In genomic region chr16:56861092-56861610, GRCh38 we compare ENCODE assay signal across 10 cellular contexts. TPM values are rescaled to one million over a fixed set of nuclear protein-coding genes. Genes with fewer than 3 reads are reported as not detected.
DNase-seq lines count a peak whose midpoint lies in the region; ATAC-seq, FAIRE-seq and TF ChIP-seq lines count a peak whose summit lies in the region.
"Had no signal": no experiment of that assay in that cellular context is flagged by ENCODE, and none has a peak within 500 bp of the region (broad histone marks: within the 10 kb centered on the region; RNA-seq: fewer than 3 reads in every experiment).

No MANE protein-coding gene starts in this region.

- peak; percentile 81 for DNase-seq in BE2C
- DNase-seq in SK-N-SH, result peak; percentile 82
- DNase-seq in kidney, result no peak
- DNase-seq in cerebellum (ENCODE audit: low spot score), result no peak
- DNase-seq: left ventricle myocardium superior, NCI-H748 treated with DMSO at 0.1 percent for 48 hours had no signal

- TF ChIP-seq CTCF in BE2C (IDR thresholded peaks at IDR 0.05; ENCODE audit: low read depth, low read length) (no peak), SK-N-SH (IDR thresholded peaks at IDR 0.05) (no peak), kidney (IDR thresholded peaks at IDR 0.05; ENCODE audit: borderline replicate concordance, extremely low read depth, insufficient read depth) (no peak)

- H4K20me1 ChIP-seq in SK-N-SH (ENCODE audit: insufficient read depth), result no peaks in the 10 kb centered on the region

- H3K9me3 ChIP-seq in BE2C, result no peaks in the 10 kb centered on the region
- H3K9me3 ChIP-seq in SK-N-SH, result no peaks in the 10 kb centered on the region
- H3K9me3 ChIP-seq in kidney (ENCODE audit: control insufficient read depth in 1 of 2, low read length in 2 of 2), result no peaks in the 10 kb centered on the region

- H3K36me3 ChIP-seq in BE2C, result no peaks in the 10 kb centered on the region
- H3K36me3 ChIP-seq in SK-N-SH (replicated peaks in 1 of 2; ENCODE audit: control insufficient read depth in 1 of 2, insufficient read depth in 2 of 2, low read length in 1 of 2), result no peaks in the 10 kb centered on the region
- H3K36me3 ChIP-seq in kidney (ENCODE audit: control insufficient read depth in 1 of 2, insufficient read depth in 2 of 2, low read length in 2 of 2), result no peaks in the 10 kb centered on the region

- H3K27me3 ChIP-seq in BE2C (no peaks in the 10 kb centered on the region), SK-N-SH (ENCODE audit: insufficient read depth) (no peaks in the 10 kb centered on the region)

- H3K4me1 ChIP-seq in BE2C (peaks cover 9% of the 10 kb centered on the region), SK-N-SH (ENCODE audit: control insufficient read depth in 1 of 2, insufficient read depth in 2 of 2, low read depth in 1 of 2, low read length in 1 of 2) (peaks cover 0 to 30% of the 10 kb centered on the region in 2 experiments; a peak in 1 of 4 replicates), kidney (ENCODE audit: control insufficient read depth in 1 of 2, insufficient read depth in 1 of 2, low read depth in 1 of 2, low read length in 2 of 2) (peaks cover 15 to 22% of the 10 kb centered on the region in 2 donors)

- no peaks in the 10 kb centered on the region for H3K79me2 ChIP-seq in SK-N-SH (ENCODE audit: insufficient read depth)

- H3K27ac ChIP-seq in SK-N-SH (ENCODE audit: low read depth in 2 of 2, low read length in 1 of 2) (no peak overlapping the region), kidney (ENCODE audit: low read depth in 2 of 2, low read length in 2 of 2) (peak overlapping the region; percentile 54 to 65)

- WGBS in SK-N-SH (ENCODE audit: low lambda C conversion rate), result 28% methylated on average over 3 of the region's 3 CpGs

- H3K9me2 ChIP-seq in SK-N-SH, result no peaks in the 10 kb centered on the region

- H3F3A ChIP-seq in SK-N-SH (replicated peaks; ENCODE audit: insufficient read depth), result no peaks in the 10 kb centered on the region

- POLR2A ChIA-PET in SK-N-SH (lab: Yijun Ruan, JAX), result interaction anchor here (0.7 to 1.0 kb wide), 3 partner anchors 14 to 1915 kb away, joined by 3 to 5 read pairs (median 4); partner anchors contain the start of gene HERPUD1

- H2AFZ ChIP-seq in SK-N-SH (ENCODE audit: low read depth), result no peak overlapping the region

- peak; percentile 8 for ATAC-seq in GM21381 (IDR thresholded peaks at IDR 0.05; ENCODE audit: unreplicated experiment)
- no peak for ATAC-seq in GM19324 (IDR thresholded peaks at IDR 0.05; ENCODE audit: low FRiP score, unreplicated experiment)
- no peak for ATAC-seq in GM19023 (IDR thresholded peaks at IDR 0.05; ENCODE audit: unreplicated experiment)
- no peak for ATAC-seq in GM21825 (IDR thresholded peaks at IDR 0.05; ENCODE audit: unreplicated experiment)
- ATAC-seq: left ventricle myocardium superior had no signal

- CTCF ChIA-PET in SK-N-SH (lab: Yijun Ruan, JAX), result interaction anchor here (0.8 to 2.4 kb wide), 7 partner anchors 9 to 84 kb away, joined by 3 to 7 read pairs (median 3); no protein-coding TSS in a partner anchor

- H3K4me2 ChIP-seq in SK-N-SH, result no peak overlapping the region

- H3K4me3 ChIP-seq in BE2C (ENCODE audit: low read depth, low read length), result no peak overlapping the region
- no peak overlapping the region for H3K4me3 ChIP-seq in SK-N-SH (ENCODE audit: low read depth in 2 of 2, low read length in 1 of 2)
- H3K4me3 ChIP-seq in kidney (ENCODE audit: low read length in 2 of 2), result no peak overlapping the region

- no peak for FAIRE-seq in kidney (lab: Jason Lieb, UNC)

- TF ChIP-seq RAD21 in SK-N-SH (IDR thresholded peaks at IDR 0.05; ENCODE audit: low read length), result peak; percentile 4; the same call in 1 of the 2 replicates

- intact Hi-C loops in kidney (cut with DNase I), result no loop called here

- peak in 1 of 2 experiments; percentile 96; a peak in 2 of 4 replicates for TF ChIP-seq EP300 in SK-N-SH (IDR thresholded peaks at IDR 0.05; ENCODE audit: borderline replicate concordance in 1 of 2, low read depth in 1 of 2, low read length in 1 of 2)

- H3K9ac ChIP-seq in SK-N-SH (no peak overlapping the region), kidney (ENCODE audit: low read length in 2 of 2) (no peak overlapping the region)

TF ChIP-seq in SK-N-SH, 30 proteins besides CTCF, POLR2A, EP300 and RAD21 (continues in another document):
- TF ChIP-seq ZBTB33 (IDR thresholded peaks at IDR 0.05; ENCODE audit: borderline replicate concordance, low read depth), result no peak
- no peak for TF ChIP-seq ELF1 (IDR thresholded peaks at IDR 0.05)
- no peak for TF ChIP-seq IRF3 (IDR thresholded peaks at IDR 0.05; ENCODE audit: low read depth, low read length)
- TF ChIP-seq CHD2 (IDR thresholded peaks at IDR 0.05; ENCODE audit: low read length, partially characterized antibody), result peak; percentile 88
- TF ChIP-seq SIN3A (IDR thresholded peaks at IDR 0.05; ENCODE audit: borderline replicate concordance, low read depth, low read length), result no peak
- no peak for TF ChIP-seq FOSL2 (IDR thresholded peaks at IDR 0.05; ENCODE audit: borderline replicate concordance, low read depth)
- no peak; the same call in 1 of the 2 replicates for TF ChIP-seq MXI1 (IDR thresholded peaks at IDR 0.05; ENCODE audit: low read depth, low read length)
- no peak for TF ChIP-seq TAF1 (IDR thresholded peaks at IDR 0.05; ENCODE audit: borderline replicate concordance, low read depth, low read length)
- TF ChIP-seq JUND (IDR thresholded peaks at IDR 0.05), result no peak
- peak; percentile 100 for TF ChIP-seq GATA2 (CRISPR knock-in tag; IDR thresholded peaks at IDR 0.05)
- 0 out of 2 replicates have a peak, but pooled peaks have one; percentile 30 for TF ChIP-seq POLR2AphosphoS5 (IDR thresholded peaks at IDR 0.05; ENCODE audit: low read depth, low read length)
- peak; percentile 96 for TF ChIP-seq FOXJ3 (CRISPR knock-in tag; IDR thresholded peaks at IDR 0.05)
- TF ChIP-seq YY1 (IDR thresholded peaks at IDR 0.05; ENCODE audit: low read depth), result no peak
- peak; percentile 55 for TF ChIP-seq TCF12 (IDR thresholded peaks at IDR 0.05)
- TF ChIP-seq USF2 (IDR thresholded peaks at IDR 0.05; ENCODE audit: borderline replicate concordance, low read depth, low read length), result no peak
- no peak for TF ChIP-seq EZH2phosphoT487 (IDR thresholded peaks at IDR 0.05; ENCODE audit: borderline replicate concordance, low read depth)
- no peak for TF ChIP-seq SMC3 (IDR thresholded peaks at IDR 0.05; ENCODE audit: low read depth, low read length)
- TF ChIP-seq MEF2A (IDR thresholded peaks at IDR 0.05; ENCODE audit: borderline replicate concordance, low read depth), result no peak
- TF ChIP-seq GABPA (IDR thresholded peaks at IDR 0.05; ENCODE audit: low read depth), result no peak
- peak; percentile 100 for TF ChIP-seq RCOR1 (IDR thresholded peaks at IDR 0.05; ENCODE audit: low read length)
- no peak for TF ChIP-seq PBX3 (IDR thresholded peaks at IDR 0.05)
- TF ChIP-seq NRF1 (IDR thresholded peaks at IDR 0.05; ENCODE audit: low read depth, low read length), result no peak

RNA-seq across cellular contexts. Expression of gene SLC12A3, which starts 3.9 kb away (rescaled TPM):
- 0.19 TPM for polyA plus RNA-seq in BE2C (2012; ENCODE audit: insufficient read depth, insufficient read length, low read depth)
- polyA plus RNA-seq in SK-N-SH (2012; rRNA removed) (not detected in 2 replicates), kidney (ENCODE audit: insufficient read depth, low read depth, low replicate concordance) (277 TPM)
- polyA plus RNA-seq in SK-N-SH (2012; cell fraction: cytosol; rRNA removed), result not detected in 2 replicates
- not detected in 2 replicates for polyA plus RNA-seq in SK-N-SH (2012; cell fraction: nucleus; rRNA removed)
- total RNA-seq in kidney (5.4 TPM), cerebellum (not detected)
- total RNA-seq: left ventricle myocardium superior had no signal

Comparison
In these comparisons a context has a peak if more than half of its experiments do, and no peak if none do; other contexts are left out.
1. DNase-seq: peak in BE2C (single experiment) and SK-N-SH (single experiment); none in kidney (single experiment) and cerebellum (single experiment).
2. H3K27ac ChIP-seq: peak in kidney (2 of 2); none in SK-N-SH (0 of 2).